8 cellular contexts compared by ENCODE assay signal in the genomic region with DNA sequence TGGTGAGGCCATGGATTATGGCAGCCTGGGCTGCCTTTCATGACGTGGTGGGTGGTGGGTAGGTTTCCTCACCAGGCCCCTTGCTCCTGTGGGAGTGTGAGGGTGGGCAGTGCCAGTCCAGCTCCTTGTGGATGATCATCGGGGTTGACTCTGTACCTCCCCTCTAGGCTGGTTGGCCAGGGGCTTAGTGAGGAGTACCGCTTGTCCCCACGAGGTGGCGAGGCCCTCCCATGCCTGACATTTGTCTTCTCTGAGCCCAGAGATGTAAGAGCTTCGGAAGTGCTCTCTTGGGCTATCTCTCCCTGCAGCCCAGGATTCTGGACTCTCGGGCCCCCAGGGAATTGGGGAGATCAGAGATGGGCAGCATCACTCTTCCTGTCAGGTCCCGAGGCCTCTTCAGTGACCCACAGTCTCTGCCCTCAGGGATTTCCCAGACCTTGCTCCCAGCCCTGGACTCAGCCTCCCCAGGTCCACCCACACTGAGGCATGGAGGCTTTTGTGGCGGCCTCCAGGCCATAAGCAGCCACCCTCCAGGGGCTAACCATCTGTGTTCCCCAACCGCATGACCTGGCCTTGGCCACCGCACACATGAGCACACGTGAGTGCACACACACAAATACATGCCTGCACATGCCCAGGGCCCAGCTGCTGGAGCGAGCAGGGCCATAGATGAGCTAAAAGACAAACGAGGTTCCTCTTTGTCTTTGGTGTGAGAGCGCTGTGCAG. TPM values are rescaled to one million over a fixed set of nuclear protein-coding genes. Genes with fewer than 3 reads are reported as not detected.
DNase-seq lines count a peak whose midpoint lies in the region; ATAC-seq and TF ChIP-seq lines count a peak whose summit lies in the region.

No MANE protein-coding gene starts in this region.

- peaks cover 44% of the 10 kb centered on the region for H3K27me3 ChIP-seq in H7 (ENCODE audit: control insufficient read depth, insufficient read depth, low read length)
- no peaks in the 10 kb centered on the region for H3K27me3 ChIP-seq in naive thymus-derived CD4-positive, alpha-beta T cell (ENCODE audit: control insufficient read depth in 2 of 2, insufficient read depth in 2 of 2, low read length in 2 of 2)

- no peak overlapping the region for H3K27ac Mint-ChIP-seq in T-helper 17 cell
- H3K27ac Mint-ChIP-seq in endothelial cell (ENCODE audit: unreplicated experiment), result no peak overlapping the region
- no peak overlapping the region for H3K27ac Mint-ChIP-seq in naive thymus-derived CD4-positive, alpha-beta T cell

- intact Hi-C loops in naive thymus-derived CD4-positive, alpha-beta T cell (cut with micrococcal nuclease), result loop anchor here in 1 of 2 donors (1.0 kb wide), 1 partner anchor 270 kb away; no protein-coding TSS in a partner anchor

- H3K27ac ChIP-seq in naive thymus-derived CD4-positive, alpha-beta T cell (ENCODE audit: low read depth, low read length), result no peak overlapping the region

- H3K4me1 ChIP-seq in naive thymus-derived CD4-positive, alpha-beta T cell (ENCODE audit: control insufficient read depth in 2 of 2, insufficient read depth in 2 of 2, low read length in 2 of 2), result no peaks in the 10 kb centered on the region

- no peaks in the 10 kb centered on the region; the same call in 1 of the 2 replicates for H3K36me3 ChIP-seq in H7 (replicated peaks; ENCODE audit: control insufficient read depth, insufficient read depth, low read length)
- H3K36me3 ChIP-seq in naive thymus-derived CD4-positive, alpha-beta T cell (ENCODE audit: control insufficient read depth in 2 of 3, insufficient read depth in 3 of 3, low read length in 3 of 3), result no peaks in the 10 kb centered on the region

- peak; percentile 77 for TF ChIP-seq CTCF in endothelial cell (IDR thresholded peaks at IDR 0.05; ENCODE audit: unreplicated experiment)

- peaks cover 5% of the 10 kb centered on the region for H3K36me3 Mint-ChIP-seq in T-helper 17 cell (ENCODE audit: low read depth)
- H3K36me3 Mint-ChIP-seq in endothelial cell (ENCODE audit: low read depth, unreplicated experiment), result peaks cover 10% of the 10 kb centered on the region
- H3K36me3 Mint-ChIP-seq in naive thymus-derived CD4-positive, alpha-beta T cell, result peaks cover 0 to 5% (median 0%) of the 10 kb centered on the region in 5 donors

- H3K4me3 ChIP-seq in H7 (ENCODE audit: insufficient read depth, low read depth, low read length), result no peak overlapping the region
- no peak overlapping the region for H3K4me3 ChIP-seq in naive thymus-derived CD4-positive, alpha-beta T cell (ENCODE audit: low read length)

- no peaks in the 10 kb centered on the region for H3K9me3 ChIP-seq in T-helper 17 cell (ENCODE audit: control insufficient read depth, low read length, poor library complexity, severe bottlenecking)
- H3K9me3 ChIP-seq in naive thymus-derived CD4-positive, alpha-beta T cell (ENCODE audit: control insufficient read depth in 2 of 3, low read length in 3 of 3), result no peaks in the 10 kb centered on the region

- CTCF ChIA-PET in naive thymus-derived CD4-positive, alpha-beta T cell (lab: Charles Lee), result interaction anchor here (2.0 to 3.0 kb wide), 2 partner anchors 82 to 283 kb away, joined by 4 to 17 read pairs; no protein-coding TSS in a partner anchor

- POLR2A ChIA-PET in naive thymus-derived CD4-positive, alpha-beta T cell (lab: Charles Lee), result no interaction called here

- H3K27me3 Mint-ChIP-seq in T-helper 17 cell, result peaks cover 82% of the 10 kb centered on the region
- H3K27me3 Mint-ChIP-seq in endothelial cell (ENCODE audit: unreplicated experiment), result peaks cover 19% of the 10 kb centered on the region
- peaks cover 32 to 70% (median 47%) of the 10 kb centered on the region in 5 donors for H3K27me3 Mint-ChIP-seq in naive thymus-derived CD4-positive, alpha-beta T cell

- ATAC-seq in T-helper 17 cell, result peak; percentile 61
- peak; percentile 59 for ATAC-seq in naive thymus-derived CD4-positive, alpha-beta T cell

- peak; percentile 72 for DNase-seq in activated effector memory CD4-positive, alpha-beta T cell treated with anti-CD3 and anti-CD28 coated beads, Interleukin-2, amount 50 U/mL, for 16 hours
- no peak for DNase-seq in activated effector memory CD4-positive, alpha-beta T cell treated with Interleukin-2 at 50 U/mL for 16 hours
- DNase-seq in H7 (peak; percentile 87), Kasumi-1 (lab: John Stamatoyannopoulos, UW) (peak; percentile 69 to 84), T-helper 17 cell (no peak), endothelial cell (ENCODE audit: low spot score) (peak; percentile 84), NOMO-1 treated with DMSO at 0.1 percent for 48 hours (lab: John Stamatoyannopoulos, UW; ENCODE audit: unreplicated experiment) (no peak)
- DNase-seq in naive thymus-derived CD4-positive, alpha-beta T cell, result peak in 4 of 9 donors; percentile 7 to 40 (median 14)

- H3K9me3 Mint-ChIP-seq in endothelial cell (ENCODE audit: unreplicated experiment), result no peaks in the 10 kb centered on the region
- H3K9me3 Mint-ChIP-seq in naive thymus-derived CD4-positive, alpha-beta T cell, result no peaks in the 10 kb centered on the region

- H3K4me1 Mint-ChIP-seq in T-helper 17 cell, result peaks cover 11% of the 10 kb centered on the region
- peaks cover 22% of the 10 kb centered on the region for H3K4me1 Mint-ChIP-seq in endothelial cell (ENCODE audit: unreplicated experiment)
- peaks cover 0 to 7% (median 0%) of the 10 kb centered on the region in 7 donors for H3K4me1 Mint-ChIP-seq in naive thymus-derived CD4-positive, alpha-beta T cell

- H3K4me3 Mint-ChIP-seq in T-helper 17 cell (no peak overlapping the region), endothelial cell (ENCODE audit: unreplicated experiment) (no peak overlapping the region)
- no peak overlapping the region for H3K4me3 Mint-ChIP-seq in naive thymus-derived CD4-positive, alpha-beta T cell

RNA-seq across cellular contexts. Expression of gene SPR, which starts 6.5 kb away (rescaled TPM):
- total RNA-seq in H7 (2014; rRNA removed; shearing (Covaris generic)), result 3.7 and 8.0 TPM in 2 replicates
- total RNA-seq in T-helper 17 cell (1 to 10 TPM in 1 of 2 donors, under 1 TPM in 1; 0.60 to 1.1 TPM), endothelial cell (ENCODE audit: unreplicated experiment) (12.2 TPM)
- 1 to 10 TPM in 2 of 5 experiments, under 1 TPM in 2, not detected in 1; 0.24 to 2.3 (median 0.98) TPM for total RNA-seq in naive thymus-derived CD4-positive, alpha-beta T cell
- polyA plus RNA-seq in naive thymus-derived CD4-positive, alpha-beta T cell, result 1 to 10 TPM in 1 of 2 donors, not detected in 1; 1.0 TPM

RNA-seq across cellular contexts. Expression of gene EMX1, which starts 23.6 kb away (rescaled TPM):
- total RNA-seq in H7 (2014; rRNA removed; shearing (Covaris generic)), result 0.28 and 1.6 TPM in 2 replicates
- total RNA-seq in T-helper 17 cell (not detected), endothelial cell (ENCODE audit: unreplicated experiment) (3.7 TPM)
- not detected for total RNA-seq in naive thymus-derived CD4-positive, alpha-beta T cell
- not detected for polyA plus RNA-seq in naive thymus-derived CD4-positive, alpha-beta T cell

Comparison
In these comparisons a context has a peak if more than half of its experiments do, and no peak if none do; other contexts are left out.
1. DNase-seq: peak in activated effector memory CD4-positive, alpha-beta T cell treated with anti-CD3 and anti-CD28 coated beads, Interleukin-2, amount 50 U/mL, for 16 hours (single experiment), H7 (single experiment), Kasumi-1 (2 of 2) and endothelial cell (single experiment); none in activated effector memory CD4-positive, alpha-beta T cell treated with Interleukin-2 at 50 U/mL for 16 hours (single experiment), T-helper 17 cell (0 of 3) and NOMO-1 treated with DMSO at 0.1 percent for 48 hours (single experiment).